8 cellular contexts compared by ENCODE assay signal in genomic region chr1:156813750-156814570, GRCh38. TPM values are rescaled to one million over a fixed set of nuclear protein-coding genes. Genes with fewer than 3 reads are reported as not detected.
A peak's percentile ranks its signal among the peaks of the same experiment; 100 is the strongest.
DNase-seq lines count a peak whose midpoint lies in the region; ATAC-seq and TF ChIP-seq lines count a peak whose summit lies in the region.

No MANE protein-coding gene starts in this region.

- peak overlapping the region; percentile 98 for H3K27ac Mint-ChIP-seq in CD4-positive, alpha-beta T cell
- peak overlapping the region; percentile 100 for H3K27ac Mint-ChIP-seq in T-helper 1 cell treated with Interleukin-12 subunit alpha and Interleukin-12 subunit beta and Interleukin-4 antibody, amounts not matched to agents 30 μg/mL and 1 μg/mL, for 36 hours

- DNase-seq in CD4-positive, alpha-beta T cell, result peak; percentile 36 to 82 (median 68)
- peak in 39 of 58 donors; percentile 4 to 67 (median 31) for DNase-seq in anterior cingulate cortex (lab: John Stamatoyannopoulos, UW)
- peak; percentile 60 for DNase-seq in iPS DF 19.7 (ENCODE audit: low read depth, low spot score)
- peak in 1 of 2 donors; percentile 51 for DNase-seq in gastrocnemius medialis
- DNase-seq in MV-4-11 (lab: John Stamatoyannopoulos, UW), result no peak
- DNase-seq in NCI-H2029 treated with DMSO at 0.1 percent for 48 hours (lab: John Stamatoyannopoulos, UW), result no peak

- intact Hi-C loops in CD4-positive, alpha-beta T cell (cut with DNase I, micrococcal nuclease), result loop anchor here (2.0 to 10.0 kb wide), 4 partner anchors 33 to 321 kb away; partner anchors contain the start of gene ETV3 (in 1 of the 2)
- intact Hi-C loops in gastrocnemius medialis (cut with DNase I; ENCODE audit: low total_unique reads), result no loop called here

- POLR2A ChIA-PET in CD4-positive, alpha-beta T cell (lab: Charles Lee), result interaction anchor here (1.2 to 1.6 kb wide), 2 partner anchors 46 to 62 kb away, joined by 4 to 5 read pairs; partner anchors contain the start of genes HDGF and NTRK1

- peak overlapping the region; percentile 97 for H3K27ac ChIP-seq in CD4-positive, alpha-beta T cell (ENCODE audit: low read depth, low read length)
- H3K27ac ChIP-seq in gastrocnemius medialis, result peak overlapping the region; percentile 5 to 71 (median 42)

- in situ Hi-C loops in gastrocnemius medialis (cut with MboI; ENCODE audit: low sequenced_read_pairs in 4 of 4), result no loop called here

- H3K9me3 Mint-ChIP-seq in CD4-positive, alpha-beta T cell, result no peaks in the 10 kb centered on the region
- no peaks in the 10 kb centered on the region for H3K9me3 Mint-ChIP-seq in T-helper 1 cell treated with Interleukin-12 subunit alpha and Interleukin-12 subunit beta and Interleukin-4 antibody, amounts not matched to agents 30 μg/mL and 1 μg/mL, for 36 hours

- H3K36me3 Mint-ChIP-seq in CD4-positive, alpha-beta T cell (ENCODE audit: low read depth), result peaks cover 40% of the 10 kb centered on the region
- peaks cover 61% of the 10 kb centered on the region for H3K36me3 Mint-ChIP-seq in T-helper 1 cell treated with Interleukin-12 subunit alpha and Interleukin-12 subunit beta and Interleukin-4 antibody, amounts not matched to agents 30 μg/mL and 1 μg/mL, for 36 hours (ENCODE audit: low read depth)

- no peaks in the 10 kb centered on the region for H3K27me3 ChIP-seq in CD4-positive, alpha-beta T cell (ENCODE audit: control insufficient read depth, insufficient read depth, low read length)
- H3K27me3 ChIP-seq in gastrocnemius medialis, result no peaks in the 10 kb centered on the region

- H3K4me3 ChIP-seq in gastrocnemius medialis, result peak overlapping the region; percentile 55 to 62 (median 56)

- TF ChIP-seq CTCF in CD4-positive, alpha-beta T cell (IDR thresholded peaks at IDR 0.05), result peak; percentile 70
- TF ChIP-seq CTCF in gastrocnemius medialis (IDR thresholded peaks at IDR 0.05 in 4 of 5, conservative IDR thresholded peaks at IDR 0.05 in 1 of 5), result peak; percentile 35 to 69 (median 46)

- peaks cover 6% of the 10 kb centered on the region for H3K27me3 Mint-ChIP-seq in CD4-positive, alpha-beta T cell
- H3K27me3 Mint-ChIP-seq in T-helper 1 cell treated with Interleukin-12 subunit alpha and Interleukin-12 subunit beta and Interleukin-4 antibody, amounts not matched to agents 30 μg/mL and 1 μg/mL, for 36 hours (ENCODE audit: low read depth), result no peaks in the 10 kb centered on the region

- CTCF ChIA-PET in CD4-positive, alpha-beta T cell (lab: Charles Lee), result interaction anchor here (0.6 to 2.9 kb wide), 11 partner anchors 9 to 88 kb away, joined by 3 to 27 read pairs (median 6); partner anchors contain the start of genes NTRK1 and PRCC

- H3K4me1 ChIP-seq in gastrocnemius medialis, result peaks cover 11 to 15% of the 10 kb centered on the region in 2 donors

- no peaks in the 10 kb centered on the region for H3K9me3 ChIP-seq in CD4-positive, alpha-beta T cell (ENCODE audit: control insufficient read depth, low read length)
- no peaks in the 10 kb centered on the region for H3K9me3 ChIP-seq in gastrocnemius medialis

- no peak for TF ChIP-seq POLR2A in gastrocnemius medialis (IDR thresholded peaks at IDR 0.05)

- ATAC-seq in CD4-positive, alpha-beta T cell (ENCODE audit: poor library complexity), result peak; percentile 51
- peak; percentile 58 for ATAC-seq in HG02798 (IDR thresholded peaks at IDR 0.05; ENCODE audit: poor library complexity, unreplicated experiment)
- ATAC-seq in gastrocnemius medialis, result peak; percentile 47 to 72

- peak overlapping the region; percentile 83 for H3K4me3 Mint-ChIP-seq in CD4-positive, alpha-beta T cell
- peak overlapping the region; percentile 89 for H3K4me3 Mint-ChIP-seq in T-helper 1 cell treated with Interleukin-12 subunit alpha and Interleukin-12 subunit beta and Interleukin-4 antibody, amounts not matched to agents 30 μg/mL and 1 μg/mL, for 36 hours

- H3K4me1 Mint-ChIP-seq in CD4-positive, alpha-beta T cell (ENCODE audit: low read depth), result peaks cover 58% of the 10 kb centered on the region
- H3K4me1 Mint-ChIP-seq in T-helper 1 cell treated with Interleukin-12 subunit alpha and Interleukin-12 subunit beta and Interleukin-4 antibody, amounts not matched to agents 30 μg/mL and 1 μg/mL, for 36 hours (ENCODE audit: low read depth), result peaks cover 57% of the 10 kb centered on the region

- H3K36me3 ChIP-seq in gastrocnemius medialis, result no peaks in the 10 kb centered on the region

RNA-seq across cellular contexts. Expression of gene SH2D2A, which starts 2.7 kb away (rescaled TPM):
- 10 to 100 TPM; 51.6 to 51.8 TPM for total RNA-seq in CD4-positive, alpha-beta T cell
- total RNA-seq in gastrocnemius medialis, result 1 to 10 TPM in 1 of 4 donors, under 1 TPM in 1, not detected in 2; 0.82 to 1.1 TPM

RNA-seq across cellular contexts. Expression of gene INSRR, which starts 45.0 kb away (rescaled TPM):
- not detected for total RNA-seq in CD4-positive, alpha-beta T cell
- not detected for total RNA-seq in gastrocnemius medialis

RNA-seq across cellular contexts. Expression of gene PRCC, which starts 46.6 kb away (rescaled TPM):
- 10 to 100 TPM; 49.5 to 50.0 TPM for total RNA-seq in CD4-positive, alpha-beta T cell
- 10 to 100 TPM; 42.8 to 62.3 (median 46.5) TPM for total RNA-seq in gastrocnemius medialis

RNA-seq across cellular contexts. Expression of gene NTRK1, which starts 46.7 kb away (rescaled TPM):
- under 1 TPM; 0.42 to 0.52 TPM for total RNA-seq in CD4-positive, alpha-beta T cell
- total RNA-seq in gastrocnemius medialis, result under 1 TPM in 2 of 4 donors, not detected in 2; 0.13 to 0.22 TPM

Comparison
In these comparisons a context has a peak if more than half of its experiments do, and no peak if none do; other contexts are left out.
1. DNase-seq: peak in CD4-positive, alpha-beta T cell (10 of 10), anterior cingulate cortex (39 of 58) and iPS DF 19.7 (single experiment); none in MV-4-11 (single experiment) and NCI-H2029 treated with DMSO at 0.1 percent for 48 hours (single experiment).
2. RNA of gene SH2D2A, which starts 2.7 kb away (total RNA-seq): 51.6 to 51.8 TPM in CD4-positive, alpha-beta T cell; 0.82 to 1.1 TPM in gastrocnemius medialis; every median in the first group is over 10 times any median in the second.
3. Peak in every context shown above with its lines, with median percentiles within 50 percentile points of each other: ATAC-seq.